ENCODE assay signal across 9 cellular contexts in the genomic region with DNA sequence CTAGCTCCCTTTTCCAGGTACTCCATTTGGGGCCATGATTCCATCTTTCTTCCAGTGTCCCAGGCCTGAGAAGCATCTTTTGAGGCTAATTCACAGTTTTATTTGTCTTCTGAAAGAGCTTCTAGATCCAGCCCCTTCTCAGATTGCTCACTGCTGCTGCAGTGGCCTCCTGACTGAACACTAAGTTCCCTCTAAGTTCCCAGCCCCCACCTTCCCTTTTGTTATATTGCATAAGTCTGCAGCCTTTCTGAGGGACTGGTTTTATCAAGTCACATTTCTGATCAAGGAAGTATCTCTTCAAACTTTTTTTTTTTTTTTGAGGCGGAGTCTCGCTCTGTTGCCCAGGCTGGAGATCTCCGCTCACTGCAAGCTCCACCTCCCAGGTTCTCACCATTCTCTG.
DNase-seq lines count a peak whose midpoint lies in the region; ATAC-seq and TF ChIP-seq lines count a peak whose summit lies in the region.
"Had no signal": no experiment of that assay in that cellular context is flagged by ENCODE, and none has a peak within 500 bp of the region (broad histone marks: within the 10 kb centered on the region; RNA-seq: fewer than 3 reads in every experiment).

No MANE protein-coding gene starts in this region.

- ATAC-seq in stimulated activated memory B cell treated with anti-CD40 and anti-IgM and Interleukin-4, amounts not matched to agents 10 μg/mL and 1 μg/mL and 100 μg/mL, for 72 hours: no peak
- ATAC-seq in GM19455 (IDR thresholded peaks at IDR 0.05; ENCODE audit: unreplicated experiment): no peak
- ATAC-seq in SK-N-SH treated with all-trans-retinoic acid at 6 μM for 48 hours: no peak

- peaks cover 53% of the 10 kb centered on the region for H3K36me3 Mint-ChIP-seq in stimulated activated memory B cell treated with anti-CD40 and anti-IgM and Interleukin-4, amounts not matched to agents 10 μg/mL and 1 μg/mL and 100 μg/mL, for 72 hours

- no peaks in the 10 kb centered on the region for H3K9me3 Mint-ChIP-seq in stimulated activated memory B cell treated with anti-CD40 and anti-IgM and Interleukin-4, amounts not matched to agents 10 μg/mL and 1 μg/mL and 100 μg/mL, for 72 hours

- no peak for TF ChIP-seq CTCF in astrocyte of the spinal cord (IDR thresholded peaks at IDR 0.05; ENCODE audit: low read depth, low read length)

- DNase-seq in KBM-7 (peak; percentile 79), astrocyte of the spinal cord (ENCODE audit: low read depth, low spot score) (peak; percentile 44), iris pigment epithelial cell (ENCODE audit: low read depth) (peak; percentile 86), epidermal melanocyte (ENCODE audit: insufficient read length, low spot score) (no peak), GDM1 (lab: John Stamatoyannopoulos, UW) (no peak)
- DNase-seq: NCI-H226 had no signal

- in situ Hi-C loops in KBM-7 (cut with MboI; ENCODE audit: low pct_unique_long_range_greater_than_20kb, low sequenced_read_pairs) (no loop called here), astrocyte of the spinal cord (cut with HindIII; ENCODE audit: low sequenced_read_pairs) (no loop called here)

- H3K4me1 Mint-ChIP-seq in stimulated activated memory B cell treated with anti-CD40 and anti-IgM and Interleukin-4, amounts not matched to agents 10 μg/mL and 1 μg/mL and 100 μg/mL, for 72 hours: peaks cover 24% of the 10 kb centered on the region

- no peaks in the 10 kb centered on the region for H3K27me3 Mint-ChIP-seq in stimulated activated memory B cell treated with anti-CD40 and anti-IgM and Interleukin-4, amounts not matched to agents 10 μg/mL and 1 μg/mL and 100 μg/mL, for 72 hours

- no peak overlapping the region for H3K4me3 ChIP-seq in astrocyte of the spinal cord (ENCODE audit: low read depth, low read length)

- peak overlapping the region; percentile 1 for H3K27ac Mint-ChIP-seq in stimulated activated memory B cell treated with anti-CD40 and anti-IgM and Interleukin-4, amounts not matched to agents 10 μg/mL and 1 μg/mL and 100 μg/mL, for 72 hours

- no peak overlapping the region for H3K4me3 Mint-ChIP-seq in stimulated activated memory B cell treated with anti-CD40 and anti-IgM and Interleukin-4, amounts not matched to agents 10 μg/mL and 1 μg/mL and 100 μg/mL, for 72 hours

TF ChIP-seq in SK-N-SH treated with all-trans-retinoic acid at 6 μM for 48 hours, 23 proteins besides CTCF, POLR2A, EP300 and RAD21:
- TF ChIP-seq GLIS3 (CRISPR knock-in tag; IDR thresholded peaks at IDR 0.05) (no peak), PPARA (CRISPR knock-in tag; IDR thresholded peaks at IDR 0.05; ENCODE audit: borderline replicate concordance) (no peak), ISL1 (CRISPR knock-in tag; IDR thresholded peaks at IDR 0.05) (no peak), ZFP3 (CRISPR knock-in tag; IDR thresholded peaks at IDR 0.05) (no peak), TCF4 (CRISPR knock-in tag; IDR thresholded peaks at IDR 0.05; ENCODE audit: borderline replicate concordance) (no peak), SNAI2 (CRISPR knock-in tag; IDR thresholded peaks at IDR 0.05) (no peak), ZNF565 (CRISPR knock-in tag; conservative IDR thresholded peaks at IDR 0.05; ENCODE audit: low read depth) (no peak), RARB (CRISPR knock-in tag; IDR thresholded peaks at IDR 0.05) (no peak), OSR1 (CRISPR knock-in tag; IDR thresholded peaks at IDR 0.05) (no peak), CSDC2 (CRISPR knock-in tag; IDR thresholded peaks at IDR 0.05) (no peak)
- TF ChIP-seq, protein P1, sequence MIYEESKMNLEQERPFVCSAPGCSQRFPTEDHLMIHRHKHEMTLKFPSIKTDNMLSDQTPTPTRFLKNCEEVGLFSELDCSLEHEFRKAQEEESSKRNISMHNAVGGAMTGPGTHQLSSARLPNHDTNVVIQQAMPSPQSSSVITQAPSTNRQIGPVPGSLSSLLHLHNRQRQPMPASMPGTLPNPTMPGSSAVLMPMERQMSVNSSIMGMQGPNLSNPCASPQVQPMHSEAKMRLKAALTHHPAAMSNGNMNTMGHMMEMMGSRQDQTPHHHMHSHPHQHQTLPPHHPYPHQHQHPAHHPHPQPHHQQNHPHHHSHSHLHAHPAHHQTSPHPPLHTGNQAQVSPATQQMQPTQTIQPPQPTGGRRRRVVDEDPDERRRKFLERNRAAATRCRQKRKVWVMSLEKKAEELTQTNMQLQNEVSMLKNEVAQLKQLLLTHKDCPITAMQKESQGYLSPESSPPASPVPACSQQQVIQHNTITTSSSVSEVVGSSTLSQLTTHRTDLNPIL (CRISPR knock-in tag; IDR thresholded peaks at IDR 0.05; ENCODE audit: low read depth): no peak

Comparison
In these comparisons a context has a peak if more than half of its experiments do, and no peak if none do; other contexts are left out.
1. DNase-seq: peak in KBM-7 (single experiment), astrocyte of the spinal cord (single experiment) and iris pigment epithelial cell (single experiment); none in epidermal melanocyte (single experiment) and GDM1 (single experiment).